ENCODE assay signal across 12 cellular contexts in the genomic region with DNA sequence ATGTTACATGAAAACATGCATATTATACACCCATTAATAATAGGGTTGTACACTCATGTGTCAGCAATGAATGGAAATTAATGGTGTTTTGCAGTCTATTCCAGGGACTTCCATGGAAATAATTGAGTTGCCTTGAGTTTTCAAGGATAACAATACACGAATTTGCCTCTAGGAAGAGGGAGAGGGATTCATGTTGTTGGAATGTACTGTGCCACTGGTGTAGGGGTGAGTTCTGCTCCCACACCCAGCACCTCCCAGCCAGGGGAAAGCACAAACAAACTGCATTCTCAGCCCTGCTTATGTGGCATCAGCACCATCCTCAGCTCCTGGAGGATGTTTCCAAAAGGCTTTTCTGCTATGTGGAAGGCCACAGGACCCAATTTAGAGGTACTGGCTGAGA. TPM values are rescaled to one million over a fixed set of nuclear protein-coding genes. Genes with fewer than 3 reads are reported as not detected.
DNase-seq lines count a peak whose midpoint lies in the region; ATAC-seq and TF ChIP-seq lines count a peak whose summit lies in the region.
"Had no signal": no experiment of that assay in that cellular context is flagged by ENCODE, and none has a peak within 500 bp of the region (broad histone marks: within the 10 kb centered on the region; RNA-seq: fewer than 3 reads in every experiment).

No MANE protein-coding gene starts in this region.

- peaks cover 99% of the 10 kb centered on the region for H3K4me1 Mint-ChIP-seq in HFFc6 (ENCODE audit: low read depth)

- no peak overlapping the region for H2AFZ ChIP-seq in smooth muscle cell (ENCODE audit: low read depth)

- ATAC-seq in GM18909 (IDR thresholded peaks at IDR 0.05; ENCODE audit: poor library complexity, unreplicated experiment) (no peak), GM21529 (IDR thresholded peaks at IDR 0.05; ENCODE audit: unreplicated experiment) (no peak), GM18873 (IDR thresholded peaks at IDR 0.05; ENCODE audit: low FRiP score, unreplicated experiment) (no peak)

- H3K4me3 ChIP-seq in adipocyte (ENCODE audit: low read length), result no peak overlapping the region
- H3K4me3 ChIP-seq in foreskin fibroblast (ENCODE audit: low read depth in 1 of 2, low read length in 2 of 2), result no peak overlapping the region
- no peak overlapping the region for H3K4me3 ChIP-seq in smooth muscle cell
- H3K4me3 ChIP-seq: esophagus muscularis mucosa had no signal

- H3K27me3 ChIP-seq in adipocyte (replicated peaks; ENCODE audit: control insufficient read depth, insufficient read depth, low read length), result no peaks in the 10 kb centered on the region
- H3K27me3 ChIP-seq in smooth muscle cell (ENCODE audit: low read depth), result no peaks in the 10 kb centered on the region
- H3K27me3 ChIP-seq: esophagus muscularis mucosa had no signal

- H3K36me3 Mint-ChIP-seq in HFFc6 (ENCODE audit: low read depth), result peaks cover 40% of the 10 kb centered on the region

- H3K27me3 Mint-ChIP-seq in HFFc6 (ENCODE audit: insufficient read depth), result peaks cover 8% of the 10 kb centered on the region

- peaks cover 95% of the 10 kb centered on the region for H4K20me1 ChIP-seq in smooth muscle cell (ENCODE audit: low read depth)

- H3K9me3 ChIP-seq in adipocyte (ENCODE audit: control insufficient read depth, low read length) (no peaks in the 10 kb centered on the region), smooth muscle cell (replicated peaks; ENCODE audit: low read depth) (no peaks in the 10 kb centered on the region)
- H3K9me3 ChIP-seq: esophagus muscularis mucosa had no signal

- H3K9ac ChIP-seq in adipocyte (ENCODE audit: low read length), result no peak overlapping the region
- no peak overlapping the region for H3K9ac ChIP-seq in smooth muscle cell (ENCODE audit: low read depth)

- no peaks in the 10 kb centered on the region for H3K36me3 ChIP-seq in adipocyte (ENCODE audit: control insufficient read depth, insufficient read depth, low read length, severe bottlenecking)
- H3K36me3 ChIP-seq in smooth muscle cell (ENCODE audit: low read depth), result no peaks in the 10 kb centered on the region
- H3K36me3 ChIP-seq: esophagus muscularis mucosa had no signal

- H3K4me3 Mint-ChIP-seq in HFFc6, result peak overlapping the region; percentile 47; the same call in 1 of the 2 replicates

- peaks cover 77% of the 10 kb centered on the region for H3K79me2 ChIP-seq in smooth muscle cell (ENCODE audit: low read depth)

- H3K9me3 Mint-ChIP-seq in HFFc6, result peaks cover 12% of the 10 kb centered on the region

- TF ChIP-seq CTCF in HFFc6 (IDR thresholded peaks at IDR 0.05) (0 out of 2 replicates have a peak, but pooled peaks have one; percentile 13), foreskin fibroblast (IDR thresholded peaks at IDR 0.05; ENCODE audit: low read depth, low read length) (no peak), smooth muscle cell (IDR thresholded peaks at IDR 0.05; ENCODE audit: borderline replicate concordance, insufficient read depth, poor library complexity, severe bottlenecking) (no peak)

- 5% methylated on average over 1 of the region's 1 CpG for WGBS in smooth muscle cell (ENCODE audit: low lambda C conversion rate)

- no peak overlapping the region for H3K4me2 ChIP-seq in smooth muscle cell

- peaks cover 15% of the 10 kb centered on the region for H3F3A ChIP-seq in smooth muscle cell (ENCODE audit: low read depth)

- peak; percentile 91 for DNase-seq in HFFc6
- peak; percentile 74 for DNase-seq in adipocyte (ENCODE audit: low read depth)
- peak; percentile 87 to 91 for DNase-seq in foreskin fibroblast
- no peak for DNase-seq in smooth muscle cell (lab: John Stamatoyannopoulos, UW; ENCODE audit: unreplicated experiment)
- DNase-seq: activated CD8-positive, alpha-beta memory T cell treated with anti-CD3 and anti-CD28 coated beads for 24 hours; activated naive CD4-positive, alpha-beta T cell treated with Interleukin-2 at 50 U/mL for 16 hours; Calu3; NCI-H446 treated with DMSO at 0.1 percent for 48 hours had no signal

- H3K27ac Mint-ChIP-seq in HFFc6, result peak overlapping the region; percentile 89

- H3K4me1 ChIP-seq in adipocyte (ENCODE audit: control insufficient read depth, insufficient read depth, low read length) (peaks cover 54% of the 10 kb centered on the region), smooth muscle cell (ENCODE audit: low read depth) (no peaks in the 10 kb centered on the region)

- peak overlapping the region; percentile 28 for H3K27ac ChIP-seq in smooth muscle cell (ENCODE audit: low read depth)

RNA-seq across cellular contexts. Expression of gene BCAR3, which starts 57.8 kb away (rescaled TPM):
- 10 to 100 TPM; 24.4 to 55.1 (median 26.2) TPM for total RNA-seq in HFFc6 (2021; fragmentation: NEBNext Ultra II Directional; extraction: Animal tissue kit (Norgen Biotek cat#: 25700))
- 24.9 and 25.6 TPM in 2 replicates for total RNA-seq in smooth muscle cell
- 21.4 and 26.7 TPM in 2 replicates for polyA plus RNA-seq in smooth muscle cell
